In genomic region chr3:41708176-41708575, GRCh38 we compare ENCODE assay signal across 7 cellular contexts.
"Had no signal": no experiment of that assay in that cellular context is flagged by ENCODE, and none has a peak within 500 bp of the region (broad histone marks: within the 10 kb centered on the region; RNA-seq: fewer than 3 reads in every experiment).

No MANE protein-coding gene starts in this region.

- H3K4me3 ChIP-seq: GM12878 had no signal

- ATAC-seq: GM12878 had no signal

- FAIRE-seq: GM12878, GM12891, GM12892, GM18507, GM19239 had no signal

- DNase-seq: GDM1, GF-D8 had no signal
